8 cellular contexts compared by ENCODE assay signal in the genomic region with DNA sequence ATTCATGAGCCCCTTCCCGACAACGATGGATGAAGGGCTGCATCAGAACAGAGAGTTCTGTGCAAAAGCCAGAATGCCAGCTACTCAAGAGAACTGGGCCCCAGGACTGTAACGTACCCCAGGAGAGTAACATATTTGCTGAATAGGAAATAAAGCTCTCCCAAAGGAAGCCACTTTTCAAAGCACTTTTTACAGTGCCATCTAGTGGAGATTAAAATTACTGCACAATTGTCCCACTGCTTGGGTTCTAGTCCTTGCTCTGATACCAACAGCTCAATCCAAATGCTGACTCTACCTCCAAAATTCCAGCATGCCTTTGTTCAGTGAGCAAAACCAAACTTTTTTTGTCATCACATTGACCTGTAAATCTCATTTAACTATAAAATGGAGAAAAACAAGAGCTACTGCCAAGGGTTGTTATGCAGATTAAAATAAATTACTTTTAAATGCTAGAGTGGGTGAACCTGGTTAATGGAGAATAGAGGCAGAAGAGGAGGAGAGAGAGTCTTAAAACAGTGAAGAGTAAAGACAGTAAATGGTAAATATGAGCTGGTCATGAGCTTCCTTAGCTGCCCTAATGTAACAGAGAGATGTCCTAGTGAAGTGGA.
A peak's percentile ranks its signal among the peaks of the same experiment; 100 is the strongest.
DNase-seq lines count a peak whose midpoint lies in the region; ATAC-seq and TF ChIP-seq lines count a peak whose summit lies in the region.

No MANE protein-coding gene starts in this region.

- no peaks in the 10 kb centered on the region for H3K36me3 ChIP-seq in CD8-positive, alpha-beta T cell (ENCODE audit: insufficient read depth, low read length)
- H3K36me3 ChIP-seq in parathyroid adenoma (ENCODE audit: control insufficient read depth, insufficient read depth, low read length): no peaks in the 10 kb centered on the region

- H3K27me3 Mint-ChIP-seq in CD8-positive, alpha-beta T cell (ENCODE audit: low read depth): peaks cover 9% of the 10 kb centered on the region

- no peak overlapping the region for H3K27ac ChIP-seq in CD8-positive, alpha-beta T cell (ENCODE audit: low read depth, low read length)
- no peak overlapping the region for H3K27ac ChIP-seq in parathyroid adenoma

- ATAC-seq in CD8-positive, alpha-beta T cell: no peak
- ATAC-seq in GM18519 (IDR thresholded peaks at IDR 0.05; ENCODE audit: low FRiP score, unreplicated experiment) (peak; percentile 71), HG03342 (IDR thresholded peaks at IDR 0.05; ENCODE audit: unreplicated experiment) (peak; percentile 77), HG03095 (IDR thresholded peaks at IDR 0.05; ENCODE audit: unreplicated experiment) (no peak)

- no peaks in the 10 kb centered on the region for H3K79me2 ChIP-seq in parathyroid adenoma

- H3K27ac Mint-ChIP-seq in CD8-positive, alpha-beta T cell: no peak overlapping the region

- POLR2A ChIA-PET in CD8-positive, alpha-beta T cell (lab: Charles Lee): no interaction called here

- H3K4me3 Mint-ChIP-seq in CD8-positive, alpha-beta T cell: no peak overlapping the region

- H3K27me3 ChIP-seq in CD8-positive, alpha-beta T cell (ENCODE audit: insufficient read depth, low read length): no peaks in the 10 kb centered on the region
- H3K27me3 ChIP-seq in parathyroid adenoma (ENCODE audit: control insufficient read depth, insufficient read depth, low read length): no peaks in the 10 kb centered on the region

- H3K4me1 ChIP-seq in CD8-positive, alpha-beta T cell (ENCODE audit: insufficient read depth, low read length): no peaks in the 10 kb centered on the region
- no peaks in the 10 kb centered on the region for H3K4me1 ChIP-seq in parathyroid adenoma

- no peak overlapping the region for H3K4me2 ChIP-seq in parathyroid adenoma (ENCODE audit: low read length)

- CTCF ChIA-PET in CD8-positive, alpha-beta T cell (lab: Charles Lee): interaction anchor here (0.7 to 3.2 kb wide), 15 partner anchors 8 to 181 kb away, joined by 3 to 25 read pairs (median 5); no protein-coding TSS in a partner anchor

- H3K9me3 ChIP-seq in CD8-positive, alpha-beta T cell (ENCODE audit: low read length): no peaks in the 10 kb centered on the region
- H3K9me3 ChIP-seq in parathyroid adenoma (ENCODE audit: control insufficient read depth, low read length): no peaks in the 10 kb centered on the region

- no peaks in the 10 kb centered on the region for H3K36me3 Mint-ChIP-seq in CD8-positive, alpha-beta T cell

- no peak overlapping the region for H2AFZ ChIP-seq in parathyroid adenoma

- intact Hi-C loops in CD8-positive, alpha-beta T cell (cut with DNase I, micrococcal nuclease): no loop called here

- H3K9ac ChIP-seq in parathyroid adenoma: no peak overlapping the region

- no peaks in the 10 kb centered on the region for H3K4me1 Mint-ChIP-seq in CD8-positive, alpha-beta T cell (ENCODE audit: low read depth)

- no peaks in the 10 kb centered on the region for H3K9me3 Mint-ChIP-seq in CD8-positive, alpha-beta T cell

- TF ChIP-seq CTCF in CD8-positive, alpha-beta T cell (IDR thresholded peaks at IDR 0.05): peak; percentile 71
- TF ChIP-seq CTCF in parathyroid adenoma (IDR thresholded peaks at IDR 0.05): peak; percentile 48

- H3K4me3 ChIP-seq in CD8-positive, alpha-beta T cell (ENCODE audit: low read depth, low read length): no peak overlapping the region
- no peak overlapping the region for H3K4me3 ChIP-seq in parathyroid adenoma (ENCODE audit: low read depth, low read length)

- no peak for DNase-seq in CD8-positive, alpha-beta T cell
- DNase-seq in OCI-M1 (lab: John Stamatoyannopoulos, UW) (peak; percentile 72), erythroblast (lab: John Stamatoyannopoulos, UW) (peak; percentile 4 to 47), DMS79 treated with DMSO at 0.1 percent for 48 hours (lab: John Stamatoyannopoulos, UW) (no peak)

- no peak for TF ChIP-seq POLR2A in erythroblast (IDR thresholded peaks at IDR 0.05; ENCODE audit: low read length)

Comparison
In these comparisons a context has a peak if more than half of its experiments do, and no peak if none do; other contexts are left out.
1. ATAC-seq: peak in GM18519 (single experiment) and HG03342 (single experiment); none in CD8-positive, alpha-beta T cell (single experiment) and HG03095 (single experiment).
2. DNase-seq: peak in OCI-M1 (single experiment) and erythroblast (2 of 2); none in CD8-positive, alpha-beta T cell (0 of 7) and DMS79 treated with DMSO at 0.1 percent for 48 hours (single experiment).